In the genomic region with DNA sequence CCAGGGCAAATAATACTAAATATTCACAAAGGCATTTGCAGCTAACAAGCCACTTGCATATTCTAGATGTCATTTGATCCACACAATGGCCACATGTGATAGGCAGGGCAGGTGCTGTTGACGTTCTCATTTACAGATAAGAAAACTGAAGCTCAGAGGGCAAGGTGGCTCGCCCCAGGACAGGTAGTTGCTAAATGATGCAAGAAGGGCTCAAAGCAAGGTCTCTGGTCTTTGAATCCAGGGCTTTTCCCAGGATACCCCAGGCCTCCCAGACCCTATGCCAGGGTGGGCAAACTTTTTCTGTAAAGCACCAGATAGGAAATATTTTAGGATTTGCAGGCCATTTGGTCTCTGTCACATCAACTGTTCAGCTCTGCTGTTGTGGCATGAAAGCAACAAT, we compare ENCODE assay signal across 18 cellular contexts. TPM values are rescaled to one million over a fixed set of nuclear protein-coding genes. Genes with fewer than 3 reads are reported as not detected.
"Had no signal": no experiment of that assay in that cellular context is flagged by ENCODE, and none has a peak within 500 bp of the region (broad histone marks: within the 10 kb centered on the region; RNA-seq: fewer than 3 reads in every experiment).

No MANE protein-coding gene starts in this region.

- H3K4me3 Mint-ChIP-seq: activated CD4-positive, alpha-beta T cell treated with anti-CD3 and anti-CD28 coated beads for 36 hours; activated naive CD4-positive, alpha-beta T cell treated with anti-CD3 and anti-CD28 coated beads for 36 hours; mesothelial cell of epicardium; neural crest cell; T-helper 17 cell had no signal

- DNase-seq: activated CD4-positive, alpha-beta T cell treated with anti-CD3 and anti-CD28 coated beads for 36 hours; activated naive CD4-positive, alpha-beta T cell treated with anti-CD3 and anti-CD28 coated beads for 36 hours; activated T-cell treated with anti-CD3 and anti-CD28 coated beads for 4 hours; dermis blood vessel endothelial cell; erythroblast; heart right ventricle; lower lobe of right lung; pancreas; sigmoid colon; stimulated activated CD4-positive, alpha-beta T cell treated with anti-CD3 and anti-CD28 coated beads, Interleukin-1b, Interleukin-23, amount 100 ng/mL, for 48 hours; T-helper 17 cell had no signal

- H3K36me3 Mint-ChIP-seq: mesothelial cell of epicardium had no signal

- H3K4me3 ChIP-seq: gastroesophageal sphincter, heart right ventricle, lower lobe of right lung, pancreas, sigmoid colon, thoracic aorta had no signal

- H3K27me3 Mint-ChIP-seq: activated CD4-positive, alpha-beta T cell treated with anti-CD3 and anti-CD28 coated beads for 36 hours had no signal

- H3K4me1 Mint-ChIP-seq: mesothelial cell of epicardium had no signal

- H3K27ac Mint-ChIP-seq: activated CD4-positive, alpha-beta T cell treated with anti-CD3 and anti-CD28 coated beads for 36 hours; activated naive CD4-positive, alpha-beta T cell treated with anti-CD3 and anti-CD28 coated beads for 36 hours; mesothelial cell of epicardium had no signal

- ATAC-seq: activated CD4-positive, alpha-beta T cell treated with anti-CD3 and anti-CD28 coated beads for 36 hours; gastroesophageal sphincter; heart right ventricle; lower lobe of right lung; pancreas; T-helper 17 cell had no signal

- H3K9me3 Mint-ChIP-seq: activated naive CD4-positive, alpha-beta T cell treated with anti-CD3 and anti-CD28 coated beads for 36 hours; mesothelial cell of epicardium; neural crest cell had no signal

RNA-seq across cellular contexts. Expression of a gene that starts 35.1 kb away (rescaled TPM):
- total RNA-seq: activated CD8-positive, alpha-beta memory T cell treated with anti-CD3 and anti-CD28 coated beads for 36 hours; astrocyte; bronchial epithelial cell; neural crest cell had no signal
